Comparison of ENCODE assay signal across 1 cellular context in genomic region chr2:103355287-103355686, GRCh38.
TF ChIP-seq lines count a peak whose summit lies in the region.

No MANE protein-coding gene starts in this region.

TF ChIP-seq in WTC11, 78 proteins besides CTCF, POLR2A, EP300 and RAD21 (continued from another document):
- TF ChIP-seq AR (CRISPR knock-in tag; IDR thresholded peaks at IDR 0.05) = no peak
- TF ChIP-seq AFF4 (CRISPR knock-in tag; IDR thresholded peaks at IDR 0.05; ENCODE audit: borderline replicate concordance) = no peak
- no peak for TF ChIP-seq NFATC4 (CRISPR knock-in tag; IDR thresholded peaks at IDR 0.05)
- TF ChIP-seq RORB (CRISPR knock-in tag; IDR thresholded peaks at IDR 0.05) = no peak
- TF ChIP-seq SP1 (CRISPR knock-in tag; conservative IDR thresholded peaks at IDR 0.05) = no peak
- TF ChIP-seq NFYB (CRISPR knock-in tag; conservative IDR thresholded peaks at IDR 0.05; ENCODE audit: low read depth) = no peak
- no peak for TF ChIP-seq CBFB (CRISPR knock-in tag; IDR thresholded peaks at IDR 0.05; ENCODE audit: low read depth)
- TF ChIP-seq ERG (CRISPR knock-in tag; IDR thresholded peaks at IDR 0.05) = no peak
TF ChIP-seq in WTC11: peak in this region for 0.
